Comparison of ENCODE assay signal across 1 cellular context in genomic region chr1:20493839-20494608, GRCh38.
TF ChIP-seq lines count a peak whose summit lies in the region.

No MANE protein-coding gene starts in this region.

TF ChIP-seq in K562, 482 proteins besides CTCF, POLR2A, EP300 and RAD21 (continued from another document and continues in another):
- TF ChIP-seq, protein P1, sequence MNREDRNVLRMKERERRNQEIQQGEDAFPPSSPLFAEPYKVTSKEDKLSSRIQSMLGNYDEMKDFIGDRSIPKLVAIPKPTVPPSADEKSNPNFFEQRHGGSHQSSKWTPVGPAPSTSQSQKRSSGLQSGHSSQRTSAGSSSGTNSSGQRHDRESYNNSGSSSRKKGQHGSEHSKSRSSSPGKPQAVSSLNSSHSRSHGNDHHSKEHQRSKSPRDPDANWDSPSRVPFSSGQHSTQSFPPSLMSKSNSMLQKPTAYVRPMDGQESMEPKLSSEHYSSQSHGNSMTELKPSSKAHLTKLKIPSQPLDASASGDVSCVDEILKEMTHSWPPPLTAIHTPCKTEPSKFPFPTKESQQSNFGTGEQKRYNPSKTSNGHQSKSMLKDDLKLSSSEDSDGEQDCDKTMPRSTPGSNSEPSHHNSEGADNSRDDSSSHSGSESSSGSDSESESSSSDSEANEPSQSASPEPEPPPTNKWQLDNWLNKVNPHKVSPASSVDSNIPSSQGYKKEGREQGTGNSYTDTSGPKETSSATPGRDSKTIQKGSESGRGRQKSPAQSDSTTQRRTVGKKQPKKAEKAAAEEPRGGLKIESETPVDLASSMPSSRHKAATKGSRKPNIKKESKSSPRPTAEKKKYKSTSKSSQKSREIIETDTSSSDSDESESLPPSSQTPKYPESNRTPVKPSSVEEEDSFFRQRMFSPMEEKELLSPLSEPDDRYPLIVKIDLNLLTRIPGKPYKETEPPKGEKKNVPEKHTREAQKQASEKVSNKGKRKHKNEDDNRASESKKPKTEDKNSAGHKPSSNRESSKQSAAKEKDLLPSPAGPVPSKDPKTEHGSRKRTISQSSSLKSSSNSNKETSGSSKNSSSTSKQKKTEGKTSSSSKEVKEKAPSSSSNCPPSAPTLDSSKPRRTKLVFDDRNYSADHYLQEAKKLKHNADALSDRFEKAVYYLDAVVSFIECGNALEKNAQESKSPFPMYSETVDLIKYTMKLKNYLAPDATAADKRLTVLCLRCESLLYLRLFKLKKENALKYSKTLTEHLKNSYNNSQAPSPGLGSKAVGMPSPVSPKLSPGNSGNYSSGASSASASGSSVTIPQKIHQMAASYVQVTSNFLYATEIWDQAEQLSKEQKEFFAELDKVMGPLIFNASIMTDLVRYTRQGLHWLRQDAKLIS (CRISPR knock-in tag; IDR thresholded peaks at IDR 0.05), result no peak
- TF ChIP-seq ZNF830 (CRISPR knock-in tag; IDR thresholded peaks at IDR 0.05), result no peak
- TF ChIP-seq ZHX1 (conservative IDR thresholded peaks at IDR 0.05; ENCODE audit: low read length), result 0 out of 2 replicates have a peak, but pooled peaks have one; percentile 30
- TF ChIP-seq, protein P2, sequence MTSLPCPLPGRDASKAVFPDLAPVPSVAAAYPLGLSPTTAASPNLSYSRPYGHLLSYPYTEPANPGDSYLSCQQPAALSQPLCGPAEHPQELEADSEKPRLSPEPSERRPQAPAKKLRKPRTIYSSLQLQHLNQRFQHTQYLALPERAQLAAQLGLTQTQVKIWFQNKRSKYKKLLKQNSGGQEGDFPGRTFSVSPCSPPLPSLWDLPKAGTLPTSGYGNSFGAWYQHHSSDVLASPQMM (CRISPR knock-in tag; IDR thresholded peaks at IDR 0.05), result no peak
- TF ChIP-seq ZNF589 (CRISPR knock-in tag; IDR thresholded peaks at IDR 0.05; ENCODE audit: low read depth), result no peak
- peak; percentile 74; the same call in 1 of the 2 replicates for TF ChIP-seq OTX1 (CRISPR knock-in tag; IDR thresholded peaks at IDR 0.05)
- TF ChIP-seq ZNF609 (CRISPR knock-in tag; IDR thresholded peaks at IDR 0.05; ENCODE audit: borderline replicate concordance), result no peak
- no peak; a peak in 1 of 4 replicates for TF ChIP-seq TEAD1 (CRISPR knock-in tag; IDR thresholded peaks at IDR 0.05)
- TF ChIP-seq CC2D1A (IDR thresholded peaks at IDR 0.05), result peak; percentile 91
- TF ChIP-seq, protein P3, sequence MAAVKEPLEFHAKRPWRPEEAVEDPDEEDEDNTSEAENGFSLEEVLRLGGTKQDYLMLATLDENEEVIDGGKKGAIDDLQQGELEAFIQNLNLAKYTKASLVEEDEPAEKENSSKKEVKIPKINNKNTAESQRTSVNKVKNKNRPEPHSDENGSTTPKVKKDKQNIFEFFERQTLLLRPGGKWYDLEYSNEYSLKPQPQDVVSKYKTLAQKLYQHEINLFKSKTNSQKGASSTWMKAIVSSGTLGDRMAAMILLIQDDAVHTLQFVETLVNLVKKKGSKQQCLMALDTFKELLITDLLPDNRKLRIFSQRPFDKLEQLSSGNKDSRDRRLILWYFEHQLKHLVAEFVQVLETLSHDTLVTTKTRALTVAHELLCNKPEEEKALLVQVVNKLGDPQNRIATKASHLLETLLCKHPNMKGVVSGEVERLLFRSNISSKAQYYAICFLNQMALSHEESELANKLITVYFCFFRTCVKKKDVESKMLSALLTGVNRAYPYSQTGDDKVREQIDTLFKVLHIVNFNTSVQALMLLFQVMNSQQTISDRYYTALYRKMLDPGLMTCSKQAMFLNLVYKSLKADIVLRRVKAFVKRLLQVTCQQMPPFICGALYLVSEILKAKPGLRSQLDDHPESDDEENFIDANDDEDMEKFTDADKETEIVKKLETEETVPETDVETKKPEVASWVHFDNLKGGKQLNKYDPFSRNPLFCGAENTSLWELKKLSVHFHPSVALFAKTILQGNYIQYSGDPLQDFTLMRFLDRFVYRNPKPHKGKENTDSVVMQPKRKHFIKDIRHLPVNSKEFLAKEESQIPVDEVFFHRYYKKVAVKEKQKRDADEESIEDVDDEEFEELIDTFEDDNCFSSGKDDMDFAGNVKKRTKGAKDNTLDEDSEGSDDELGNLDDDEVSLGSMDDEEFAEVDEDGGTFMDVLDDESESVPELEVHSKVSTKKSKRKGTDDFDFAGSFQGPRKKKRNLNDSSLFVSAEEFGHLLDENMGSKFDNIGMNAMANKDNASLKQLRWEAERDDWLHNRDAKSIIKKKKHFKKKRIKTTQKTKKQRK (IDR thresholded peaks at IDR 0.05; ENCODE audit: borderline replicate concordance, low read depth, low read length), result no peak
- no peak for TF ChIP-seq MYBL2 (IDR thresholded peaks at IDR 0.05; ENCODE audit: low read depth)
- no peak for TF ChIP-seq MYBL2 (CRISPR knock-in tag; IDR thresholded peaks at IDR 0.05; ENCODE audit: borderline replicate concordance)
- TF ChIP-seq, protein P4, sequence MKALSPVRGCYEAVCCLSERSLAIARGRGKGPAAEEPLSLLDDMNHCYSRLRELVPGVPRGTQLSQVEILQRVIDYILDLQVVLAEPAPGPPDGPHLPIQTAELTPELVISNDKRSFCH (CRISPR knock-in tag; IDR thresholded peaks at IDR 0.05), result no peak
- TF ChIP-seq, protein P4 (tag; IDR thresholded peaks at IDR 0.05), result 0 out of 2 replicates have a peak, but pooled peaks have one; percentile 29
- no peak for TF ChIP-seq HDAC6 (IDR thresholded peaks at IDR 0.05; ENCODE audit: low read depth, low read length)
- TF ChIP-seq FOXO4 (CRISPR knock-in tag; IDR thresholded peaks at IDR 0.05), result no peak
- TF ChIP-seq SP2 (IDR thresholded peaks at IDR 0.05; ENCODE audit: extremely low read depth, low read depth, low read length, poor library complexity, severe bottlenecking), result no peak
- TF ChIP-seq ZSCAN32 (CRISPR knock-in tag; IDR thresholded peaks at IDR 0.05), result no peak
- no peak for TF ChIP-seq TAL1 (IDR thresholded peaks at IDR 0.05)
- no peak for TF ChIP-seq CBFA2T2 (conservative IDR thresholded peaks at IDR 0.05)
- peak; percentile 60 for TF ChIP-seq ELF2 (CRISPR knock-in tag; IDR thresholded peaks at IDR 0.05)
- no peak for TF ChIP-seq KAT2B (IDR thresholded peaks at IDR 0.05; ENCODE audit: low read depth, low read length)
- TF ChIP-seq TCFL5 (CRISPR knock-in tag; conservative IDR thresholded peaks at IDR 0.05), result no peak
- TF ChIP-seq DACH1 (IDR thresholded peaks at IDR 0.05; ENCODE audit: partially characterized antibody), result no peak
- no peak for TF ChIP-seq TAF7 (tag; IDR thresholded peaks at IDR 0.05)
- TF ChIP-seq MYC (IDR thresholded peaks at IDR 0.05; ENCODE audit: low read depth, low read length), result peak; percentile 65
- no peak for TF ChIP-seq MYC (CRISPR knock-in tag; IDR thresholded peaks at IDR 0.05; ENCODE audit: borderline replicate concordance, low read depth)
- TF ChIP-seq POLR2H (tag; IDR thresholded peaks at IDR 0.05; ENCODE audit: low read depth), result no peak
- no peak for TF ChIP-seq ARHGAP35 (IDR thresholded peaks at IDR 0.05; ENCODE audit: partially characterized antibody)
- TF ChIP-seq HNRNPUL1 (IDR thresholded peaks at IDR 0.05; ENCODE audit: low read length), result no peak
- TF ChIP-seq, protein P5, sequence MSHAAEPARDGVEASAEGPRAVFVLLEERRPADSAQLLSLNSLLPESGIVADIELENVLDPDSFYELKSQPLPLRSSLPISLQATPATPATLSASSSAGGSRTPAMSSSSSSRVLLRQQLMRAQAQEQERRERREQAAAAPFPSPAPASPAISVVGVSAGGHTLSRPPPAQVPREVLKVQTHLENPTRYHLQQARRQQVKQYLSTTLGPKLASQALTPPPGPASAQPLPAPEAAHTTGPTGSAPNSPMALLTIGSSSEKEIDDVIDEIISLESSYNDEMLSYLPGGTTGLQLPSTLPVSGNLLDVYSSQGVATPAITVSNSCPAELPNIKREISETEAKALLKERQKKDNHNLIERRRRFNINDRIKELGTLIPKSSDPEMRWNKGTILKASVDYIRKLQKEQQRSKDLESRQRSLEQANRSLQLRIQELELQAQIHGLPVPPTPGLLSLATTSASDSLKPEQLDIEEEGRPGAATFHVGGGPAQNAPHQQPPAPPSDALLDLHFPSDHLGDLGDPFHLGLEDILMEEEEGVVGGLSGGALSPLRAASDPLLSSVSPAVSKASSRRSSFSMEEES (CRISPR knock-in tag; IDR thresholded peaks at IDR 0.05), result no peak
- no peak for TF ChIP-seq CREBBP (IDR thresholded peaks at IDR 0.05; ENCODE audit: low read depth, low read length)
- TF ChIP-seq SMC3 (conservative IDR thresholded peaks at IDR 0.05; ENCODE audit: insufficient read depth, low read depth, low read length), result peak; percentile 99
- no peak for TF ChIP-seq GTF2E2 (tag; IDR thresholded peaks at IDR 0.05)
- no peak for TF ChIP-seq ZNF124 (CRISPR knock-in tag; IDR thresholded peaks at IDR 0.05)
- TF ChIP-seq, protein P6, sequence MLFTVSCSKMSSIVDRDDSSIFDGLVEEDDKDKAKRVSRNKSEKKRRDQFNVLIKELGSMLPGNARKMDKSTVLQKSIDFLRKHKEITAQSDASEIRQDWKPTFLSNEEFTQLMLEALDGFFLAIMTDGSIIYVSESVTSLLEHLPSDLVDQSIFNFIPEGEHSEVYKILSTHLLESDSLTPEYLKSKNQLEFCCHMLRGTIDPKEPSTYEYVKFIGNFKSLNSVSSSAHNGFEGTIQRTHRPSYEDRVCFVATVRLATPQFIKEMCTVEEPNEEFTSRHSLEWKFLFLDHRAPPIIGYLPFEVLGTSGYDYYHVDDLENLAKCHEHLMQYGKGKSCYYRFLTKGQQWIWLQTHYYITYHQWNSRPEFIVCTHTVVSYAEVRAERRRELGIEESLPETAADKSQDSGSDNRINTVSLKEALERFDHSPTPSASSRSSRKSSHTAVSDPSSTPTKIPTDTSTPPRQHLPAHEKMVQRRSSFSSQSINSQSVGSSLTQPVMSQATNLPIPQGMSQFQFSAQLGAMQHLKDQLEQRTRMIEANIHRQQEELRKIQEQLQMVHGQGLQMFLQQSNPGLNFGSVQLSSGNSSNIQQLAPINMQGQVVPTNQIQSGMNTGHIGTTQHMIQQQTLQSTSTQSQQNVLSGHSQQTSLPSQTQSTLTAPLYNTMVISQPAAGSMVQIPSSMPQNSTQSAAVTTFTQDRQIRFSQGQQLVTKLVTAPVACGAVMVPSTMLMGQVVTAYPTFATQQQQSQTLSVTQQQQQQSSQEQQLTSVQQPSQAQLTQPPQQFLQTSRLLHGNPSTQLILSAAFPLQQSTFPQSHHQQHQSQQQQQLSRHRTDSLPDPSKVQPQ (CRISPR knock-in tag; IDR thresholded peaks at IDR 0.05; ENCODE audit: borderline replicate concordance), result no peak
- no peak for TF ChIP-seq SOX6 (IDR thresholded peaks at IDR 0.05)
- TF ChIP-seq ZNF408 (CRISPR knock-in tag; IDR thresholded peaks at IDR 0.05; ENCODE audit: low read depth), result no peak
- no peak for TF ChIP-seq ZNF79 (CRISPR knock-in tag; IDR thresholded peaks at IDR 0.05; ENCODE audit: low read depth)
- no peak for TF ChIP-seq HMG20B (CRISPR knock-in tag; IDR thresholded peaks at IDR 0.05)
- TF ChIP-seq ZNF586 (CRISPR knock-in tag; conservative IDR thresholded peaks at IDR 0.05), result no peak
- no peak for TF ChIP-seq ZKSCAN1 (IDR thresholded peaks at IDR 0.05; ENCODE audit: low read depth, low read length)
